20 cellular contexts compared by ENCODE assay signal in genomic region chr22:24594569-24595120, GRCh38. TPM values are rescaled to one million over a fixed set of nuclear protein-coding genes. Genes with fewer than 3 reads are reported as not detected.
DNase-seq lines count a peak whose midpoint lies in the region; ATAC-seq, FAIRE-seq and TF ChIP-seq lines count a peak whose summit lies in the region.
"Had no signal": no experiment of that assay in that cellular context is flagged by ENCODE, and none has a peak within 500 bp of the region (broad histone marks: within the 10 kb centered on the region; RNA-seq: fewer than 3 reads in every experiment).

No MANE protein-coding gene starts in this region.

- no peak overlapping the region for H3K27ac ChIP-seq in BLaER1 treated with 17β-estradiol and CSF1 and Interleukin-3, amounts not matched to agents 10 nM and 100 nM
- peak overlapping the region in 1 of 4 donors; percentile 41 for H3K27ac ChIP-seq in pancreas
- H3K27ac ChIP-seq in CD8-positive, alpha-beta memory T cell (ENCODE audit: low read depth, low read length): no peak overlapping the region

- no peak overlapping the region for H3K4me3 Mint-ChIP-seq in CD8-positive, alpha-beta memory T cell
- H3K4me3 Mint-ChIP-seq: activated CD4-positive, alpha-beta T cell treated with anti-CD3 and anti-CD28 coated beads, Interleukin-2, amount 10 ng/mL, durations not matched to agents 24 days and 14 days had no signal

- no peak overlapping the region for H3K27ac Mint-ChIP-seq in CD8-positive, alpha-beta memory T cell
- H3K27ac Mint-ChIP-seq: activated CD4-positive, alpha-beta T cell treated with anti-CD3 and anti-CD28 coated beads, Interleukin-2, amount 10 ng/mL, durations not matched to agents 24 days and 14 days; naive thymus-derived CD4-positive, alpha-beta T cell; T-cell had no signal

- H3K36me3 ChIP-seq in BLaER1 treated with 17β-estradiol and CSF1 and Interleukin-3, amounts not matched to agents 10 nM and 100 nM: 0 out of 22 replicates have a peak, but pooled peaks cover 0 to 1% (median 0%) of the 10 kb centered on the region in 11 experiments
- H3K36me3 ChIP-seq in Loucy (ENCODE audit: insufficient read depth, low read length): no peaks in the 10 kb centered on the region
- no peaks in the 10 kb centered on the region for H3K36me3 ChIP-seq in pancreas
- no peaks in the 10 kb centered on the region for H3K36me3 ChIP-seq in CD8-positive, alpha-beta memory T cell (ENCODE audit: insufficient read depth, low read length)

- H3K27me3 Mint-ChIP-seq in CD8-positive, alpha-beta memory T cell: peaks cover 5 to 9% of the 10 kb centered on the region in 2 donors

- H3F3A ChIP-seq in Loucy (ENCODE audit: low read depth): no peaks in the 10 kb centered on the region

- CTCF ChIA-PET in CD8-positive, alpha-beta memory T cell (lab: Charles Lee): no interaction called here

- no peak overlapping the region for H2AFZ ChIP-seq in Loucy (ENCODE audit: low read length)

- H3K9ac ChIP-seq in BLaER1 treated with 17β-estradiol and CSF1 and Interleukin-3, amounts not matched to agents 10 nM and 100 nM: peak overlapping the region in 5 of 11 experiments; percentile 15 to 37 (median 30); a peak in 6 of 22 replicates
- peak overlapping the region; percentile 52 for H3K9ac ChIP-seq in Loucy (ENCODE audit: low read depth, low read length, poor library complexity, severe bottlenecking)

- WGBS in pancreas, 2 donors: 32 to 40% methylated on average over 7 of the region's 7 CpGs

- H3K4me2 ChIP-seq in BLaER1 treated with 17β-estradiol and CSF1 and Interleukin-3, amounts not matched to agents 10 nM and 100 nM: peak overlapping the region in 9 of 11 experiments; percentile 24 to 89 (median 78); a peak in 19 of 22 replicates
- H3K4me2 ChIP-seq in Loucy (ENCODE audit: low read depth, low read length, poor library complexity, severe bottlenecking): peak overlapping the region; percentile 33

- H3K36me3 Mint-ChIP-seq in CD8-positive, alpha-beta memory T cell: peaks cover 0 to 4% (median 0%) of the 10 kb centered on the region in 3 donors
- H3K36me3 Mint-ChIP-seq: T-cell had no signal

- no peak for DNase-seq in left lobe of liver (ENCODE audit: low spot score)
- peak in 3 of 6 donors; percentile 33 to 66 (median 61) for DNase-seq in pancreas
- no peak for DNase-seq in cerebellar nuclear complex (lab: John Stamatoyannopoulos, UW)
- no peak for DNase-seq in AG20443 (ENCODE audit: low spot score)
- no peak for DNase-seq in CD8-positive, alpha-beta memory T cell
- DNase-seq: activated CD4-positive, alpha-beta T cell treated with anti-CD3 and anti-CD28 coated beads, Interleukin-2, amount 10 ng/mL, durations not matched to agents 24 days and 14 days; activated CD8-positive, alpha-beta memory T cell treated with anti-CD3 and anti-CD28 coated beads, Interleukin-2, amount 50 U/mL, for 48 hours; activated gamma-delta T cell; naive thymus-derived CD4-positive, alpha-beta T cell; NCI-H1092; NCI-H2107; NCI-H69; stimulated activated CD4-positive, alpha-beta T cell treated with anti-CD3 and anti-CD28 coated beads, Interleukin-4, amount 100 ng/mL, for 1 hour; T-cell had no signal

- POLR2A ChIA-PET in CD8-positive, alpha-beta memory T cell (lab: Charles Lee): no interaction called here

- no peaks in the 10 kb centered on the region for H3K9me2 ChIP-seq in Loucy (replicated peaks; ENCODE audit: low read depth, low read length)

- peak; percentile 12 for ATAC-seq in left lobe of liver
- ATAC-seq in pancreas: peak; percentile 5 to 46 (median 26)
- ATAC-seq: naive thymus-derived CD4-positive, alpha-beta T cell; Right ventricle myocardium inferior; T-cell had no signal

- H3K4me1 Mint-ChIP-seq in CD8-positive, alpha-beta memory T cell: peaks cover 4 to 9% (median 6%) of the 10 kb centered on the region in 3 donors

- peaks cover 23 to 34% (median 29%) of the 10 kb centered on the region in 11 experiments for H3K27me3 ChIP-seq in BLaER1 treated with 17β-estradiol and CSF1 and Interleukin-3, amounts not matched to agents 10 nM and 100 nM
- H3K27me3 ChIP-seq in Loucy (ENCODE audit: insufficient read depth, low read length, poor library complexity, severe bottlenecking): no peaks in the 10 kb centered on the region
- H3K27me3 ChIP-seq in pancreas: no peaks in the 10 kb centered on the region
- no peaks in the 10 kb centered on the region for H3K27me3 ChIP-seq in CD8-positive, alpha-beta memory T cell (ENCODE audit: insufficient read depth, low read length, poor library complexity, severe bottlenecking)
- H3K27me3 ChIP-seq: esophagus muscularis mucosa had no signal

- peaks cover 0 to 34% (median 5%) of the 10 kb centered on the region in 11 experiments; a peak in 6 of 22 replicates for H4K20me1 ChIP-seq in BLaER1 treated with 17β-estradiol and CSF1 and Interleukin-3, amounts not matched to agents 10 nM and 100 nM
- H4K20me1 ChIP-seq in Loucy (ENCODE audit: insufficient read depth, low read length, poor library complexity, severe bottlenecking): no peaks in the 10 kb centered on the region

- H3K4me1 ChIP-seq in BLaER1 treated with 17β-estradiol and CSF1 and Interleukin-3, amounts not matched to agents 10 nM and 100 nM: peaks cover 4 to 44% (median 29%) of the 10 kb centered on the region in 10 experiments; a peak in 15 of 20 replicates
- H3K4me1 ChIP-seq in Loucy (ENCODE audit: insufficient read depth, low read length, poor library complexity, severe bottlenecking): peaks cover 18% of the 10 kb centered on the region
- H3K4me1 ChIP-seq in pancreas: peaks cover 9 to 13% (median 9%) of the 10 kb centered on the region in 3 donors
- H3K4me1 ChIP-seq in CD8-positive, alpha-beta memory T cell (ENCODE audit: insufficient read depth, low read length): no peaks in the 10 kb centered on the region

- FAIRE-seq in pancreas (lab: Jason Lieb, UNC): no peak
- FAIRE-seq: GM18507 had no signal

- no peaks in the 10 kb centered on the region for H3K9me3 ChIP-seq in BLaER1 treated with 17β-estradiol and CSF1 and Interleukin-3, amounts not matched to agents 10 nM and 100 nM (replicated peaks in 1 of 11)
- H3K9me3 ChIP-seq in Loucy (ENCODE audit: insufficient read depth, low read depth, low read length): no peaks in the 10 kb centered on the region
- no peaks in the 10 kb centered on the region for H3K9me3 ChIP-seq in pancreas
- no peaks in the 10 kb centered on the region for H3K9me3 ChIP-seq in CD8-positive, alpha-beta memory T cell (ENCODE audit: low read length)
- H3K9me3 ChIP-seq: esophagus muscularis mucosa had no signal

- no peaks in the 10 kb centered on the region for H3K79me2 ChIP-seq in Loucy (ENCODE audit: insufficient read depth, low read length)

- H3K9me3 Mint-ChIP-seq in CD8-positive, alpha-beta memory T cell: no peaks in the 10 kb centered on the region
- H3K9me3 Mint-ChIP-seq: activated CD4-positive, alpha-beta T cell treated with anti-CD3 and anti-CD28 coated beads, Interleukin-2, amount 10 ng/mL, durations not matched to agents 24 days and 14 days; naive thymus-derived CD4-positive, alpha-beta T cell; T-cell had no signal

- TF ChIP-seq CTCF in Loucy (conservative IDR thresholded peaks at IDR 0.05; ENCODE audit: low read length) (no peak), pancreas (IDR thresholded peaks at IDR 0.05) (no peak)

- no peak overlapping the region for H3K4me3 ChIP-seq in BLaER1 treated with 17β-estradiol and CSF1 and Interleukin-3, amounts not matched to agents 10 nM and 100 nM
- H3K4me3 ChIP-seq in Loucy (ENCODE audit: low read length, poor library complexity, severe bottlenecking): no peak overlapping the region
- H3K4me3 ChIP-seq in pancreas: no peak overlapping the region
- H3K4me3 ChIP-seq in CD8-positive, alpha-beta memory T cell (ENCODE audit: low read length): no peak overlapping the region
- H3K4me3 ChIP-seq: esophagus muscularis mucosa, smooth muscle cell had no signal

- intact Hi-C loops in pancreas (cut with DNase I): no loop called here

RNA-seq across cellular contexts. Expression of gene LRRC75B, which starts 1.8 kb away (rescaled TPM):
- total RNA-seq in left lobe of liver (37.7 TPM), pancreas (10 to 100 TPM in 3 of 6 donors, 1 to 10 TPM in 3; 8.3 to 20.2 (median 9.8) TPM)
- polyA plus RNA-seq in pancreas: 100 to 1,000 TPM; 101 to 106 TPM
- 1 to 10 TPM in 1 of 2 experiments, under 1 TPM in 1; 0.84 to 1.4 TPM for total RNA-seq in CD8-positive, alpha-beta memory T cell
- polyA plus RNA-seq in CD8-positive, alpha-beta memory T cell: not detected
- polyA plus RNA-seq: naive thymus-derived CD4-positive, alpha-beta T cell had no signal

RNA-seq across cellular contexts. Expression of gene GGT1, which starts 8.3 kb away (rescaled TPM):
- total RNA-seq in left lobe of liver: 166 TPM
- 10 to 100 TPM; 23.5 to 60.1 (median 42.8) TPM for total RNA-seq in pancreas
- polyA plus RNA-seq in pancreas: 100 to 1,000 TPM in 1 of 2 donors, 10 to 100 TPM in 1; 92.9 to 195 TPM
- 10 to 100 TPM; 36.9 to 39.1 TPM for total RNA-seq in CD8-positive, alpha-beta memory T cell
- 12.1 TPM for polyA plus RNA-seq in CD8-positive, alpha-beta memory T cell

RNA-seq across cellular contexts. Expression of gene SNRPD3, which starts 38.8 kb away (rescaled TPM):
- total RNA-seq in left lobe of liver (37.7 TPM), pancreas (10 to 100 TPM; 15.9 to 36.1 (median 27.8) TPM)
- polyA plus RNA-seq in pancreas: 10 to 100 TPM; 30.6 to 58.1 TPM
- total RNA-seq in CD8-positive, alpha-beta memory T cell: 100 to 1,000 TPM; 205 to 217 TPM
- 112 TPM for polyA plus RNA-seq in CD8-positive, alpha-beta memory T cell

RNA-seq across cellular contexts. Expression of gene GUCD1, which starts 39.7 kb away (rescaled TPM):
- total RNA-seq in left lobe of liver: 192 TPM
- total RNA-seq in pancreas: 10 to 100 TPM; 41.0 to 55.2 (median 46.3) TPM
- polyA plus RNA-seq in pancreas: 10 to 100 TPM; 39.9 to 41.1 TPM
- 100 to 1,000 TPM; 115 to 123 TPM for total RNA-seq in CD8-positive, alpha-beta memory T cell
- polyA plus RNA-seq in CD8-positive, alpha-beta memory T cell: 50.8 TPM
